Comparison of ENCODE assay signal across 8 cellular contexts in genomic region chr6:43020847-43021246, GRCh38. TPM values are rescaled to one million over a fixed set of nuclear protein-coding genes. Genes with fewer than 3 reads are reported as not detected.
DNase-seq lines count a peak whose midpoint lies in the region; ATAC-seq lines count a peak whose summit lies in the region.

No MANE protein-coding gene starts in this region.

- peaks cover 36% of the 10 kb centered on the region for H3K4me1 Mint-ChIP-seq in activated CD8-positive, alpha-beta memory T cell treated with anti-CD3 and anti-CD28 coated beads, Interleukin-2, amount 10 ng/mL, durations not matched to agents 7 days and 5 days
- H3K4me1 Mint-ChIP-seq in activated T-helper 1 cell treated with anti-CD3 and anti-CD28 coated beads, Interleukin-12 subunit alpha, Interleukin-12 subunit beta, Interleukin-2, Interleukin-4 antibody, amounts not matched to agents 30 ng/mL and 10 ng/mL and 1 ng/mL, durations not matched to agents 14 hours and 24 hours and 36 hours (ENCODE audit: low read depth), result peaks cover 40% of the 10 kb centered on the region

- H3K9me3 ChIP-seq in iPS-20b (ENCODE audit: insufficient read depth, low read depth, low read length) (no peaks in the 10 kb centered on the region), subcutaneous abdominal adipose tissue (ENCODE audit: control insufficient read depth in 5 of 5, low read length in 5 of 5) (no peaks in the 10 kb centered on the region)

- no peaks in the 10 kb centered on the region for H3K27me3 Mint-ChIP-seq in activated CD8-positive, alpha-beta memory T cell treated with anti-CD3 and anti-CD28 coated beads, Interleukin-2, amount 10 ng/mL, durations not matched to agents 7 days and 5 days
- H3K27me3 Mint-ChIP-seq in activated T-helper 1 cell treated with anti-CD3 and anti-CD28 coated beads, Interleukin-12 subunit alpha, Interleukin-12 subunit beta, Interleukin-2, Interleukin-4 antibody, amounts not matched to agents 30 ng/mL and 10 ng/mL and 1 ng/mL, durations not matched to agents 14 hours and 24 hours and 36 hours (ENCODE audit: insufficient read depth), result no peaks in the 10 kb centered on the region

- H3K27me3 ChIP-seq in iPS-20b (ENCODE audit: insufficient read depth, low read length) (no peaks in the 10 kb centered on the region), subcutaneous abdominal adipose tissue (ENCODE audit: control insufficient read depth in 5 of 5, insufficient read depth in 4 of 5, low read length in 5 of 5) (no peaks in the 10 kb centered on the region)

- H3K9ac ChIP-seq in iPS-20b (ENCODE audit: low read depth, low read length) (peak overlapping the region; percentile 100; the same call in 1 of the 2 replicates), subcutaneous abdominal adipose tissue (ENCODE audit: low read length in 5 of 5) (peak overlapping the region in 4 of 5 donors; percentile 61 to 84 (median 74))

- H3K36me3 Mint-ChIP-seq in activated CD8-positive, alpha-beta memory T cell treated with anti-CD3 and anti-CD28 coated beads, Interleukin-2, amount 10 ng/mL, durations not matched to agents 7 days and 5 days, result peaks cover 26% of the 10 kb centered on the region
- H3K36me3 Mint-ChIP-seq in activated T-helper 1 cell treated with anti-CD3 and anti-CD28 coated beads, Interleukin-12 subunit alpha, Interleukin-12 subunit beta, Interleukin-2, Interleukin-4 antibody, amounts not matched to agents 30 ng/mL and 10 ng/mL and 1 ng/mL, durations not matched to agents 14 hours and 24 hours and 36 hours (ENCODE audit: low read depth), result peaks cover 36% of the 10 kb centered on the region

- DNase-seq in activated CD8-positive, alpha-beta memory T cell treated with anti-CD3 and anti-CD28 coated beads, Interleukin-2, amount 10 ng/mL, durations not matched to agents 7 days and 5 days, result no peak
- DNase-seq in activated CD8-positive, alpha-beta memory T cell treated with anti-CD3 and anti-CD28 coated beads, Interleukin-2, amount 50 U/mL, for 48 hours, result no peak
- DNase-seq in activated T-helper 1 cell treated with anti-CD3 and anti-CD28 coated beads, Interleukin-12 subunit alpha, Interleukin-12 subunit beta, Interleukin-2, Interleukin-4 antibody, amounts not matched to agents 30 ng/mL and 10 ng/mL and 1 ng/mL, durations not matched to agents 14 hours and 24 hours and 36 hours (ENCODE audit: low spot score), result no peak
- no peak for DNase-seq in C1 segment of cervical spinal cord (lab: John Stamatoyannopoulos, UW)

- H3K36me3 ChIP-seq in iPS-20b (ENCODE audit: insufficient read depth, low read depth, low read length) (peaks cover 65% of the 10 kb centered on the region), subcutaneous abdominal adipose tissue (ENCODE audit: control insufficient read depth in 5 of 5, insufficient read depth in 5 of 5, low read length in 5 of 5) (peaks cover 13 to 54% (median 43%) of the 10 kb centered on the region in 5 donors)

- H3K4me1 ChIP-seq in iPS-20b (ENCODE audit: insufficient read depth, low read length) (peaks cover 7% of the 10 kb centered on the region; the same call in 1 of the 2 replicates), subcutaneous abdominal adipose tissue (ENCODE audit: control insufficient read depth in 5 of 5, insufficient read depth in 5 of 5, low read length in 5 of 5) (peaks cover 7 to 40% (median 32%) of the 10 kb centered on the region in 5 donors)

- H3K4me3 ChIP-seq in iPS-20b (ENCODE audit: low read length), result peak overlapping the region; percentile 100
- peak overlapping the region; percentile 74 to 100 (median 99) for H3K4me3 ChIP-seq in subcutaneous abdominal adipose tissue (ENCODE audit: low read depth in 1 of 5, low read length in 5 of 5)

- H3K9me3 Mint-ChIP-seq in activated CD8-positive, alpha-beta memory T cell treated with anti-CD3 and anti-CD28 coated beads, Interleukin-2, amount 10 ng/mL, durations not matched to agents 7 days and 5 days (ENCODE audit: low read depth), result no peaks in the 10 kb centered on the region
- H3K9me3 Mint-ChIP-seq in activated T-helper 1 cell treated with anti-CD3 and anti-CD28 coated beads, Interleukin-12 subunit alpha, Interleukin-12 subunit beta, Interleukin-2, Interleukin-4 antibody, amounts not matched to agents 30 ng/mL and 10 ng/mL and 1 ng/mL, durations not matched to agents 14 hours and 24 hours and 36 hours, result no peaks in the 10 kb centered on the region

- H3K27ac Mint-ChIP-seq in activated CD8-positive, alpha-beta memory T cell treated with anti-CD3 and anti-CD28 coated beads, Interleukin-2, amount 10 ng/mL, durations not matched to agents 7 days and 5 days, result peak overlapping the region; percentile 77
- peak overlapping the region; percentile 67 for H3K27ac Mint-ChIP-seq in activated T-helper 1 cell treated with anti-CD3 and anti-CD28 coated beads, Interleukin-12 subunit alpha, Interleukin-12 subunit beta, Interleukin-2, Interleukin-4 antibody, amounts not matched to agents 30 ng/mL and 10 ng/mL and 1 ng/mL, durations not matched to agents 14 hours and 24 hours and 36 hours

- no peak for ATAC-seq in activated CD8-positive, alpha-beta memory T cell treated with anti-CD3 and anti-CD28 coated beads, Interleukin-2, amount 10 ng/mL, durations not matched to agents 7 days and 5 days
- ATAC-seq in GM19035 (IDR thresholded peaks at IDR 0.05; ENCODE audit: unreplicated experiment) (no peak), HG02623 (IDR thresholded peaks at IDR 0.05; ENCODE audit: unreplicated experiment) (no peak)

- H3K27ac ChIP-seq in iPS-20b (ENCODE audit: low read length) (peak overlapping the region; percentile 89), subcutaneous abdominal adipose tissue (ENCODE audit: low read depth, low read length) (peak overlapping the region; percentile 80)

- CTCF ChIA-PET in activated CD8-positive, alpha-beta memory T cell treated with anti-CD3 and anti-CD28 coated beads, Interleukin-2, amount 10 ng/mL, durations not matched to agents 7 days and 5 days (lab: Charles Lee), result interaction anchor here (1.2 to 3.0 kb wide), 5 partner anchors 11 to 123 kb away, joined by 3 to 12 read pairs (median 6); partner anchors contain the start of gene CUL7

- intact Hi-C loops in activated T-helper 1 cell treated with anti-CD3 and anti-CD28 coated beads, Interleukin-12 subunit alpha, Interleukin-12 subunit beta, Interleukin-2, Interleukin-4 antibody, amounts not matched to agents 30 ng/mL and 10 ng/mL and 1 ng/mL, durations not matched to agents 14 hours and 24 hours and 36 hours (cut with micrococcal nuclease), result loop anchor here (1.0 to 2.0 kb wide), 2 partner anchors 8 to 120 kb away; partner anchors contain the start of gene MEA1

- peak overlapping the region; percentile 97 for H3K4me3 Mint-ChIP-seq in activated CD8-positive, alpha-beta memory T cell treated with anti-CD3 and anti-CD28 coated beads, Interleukin-2, amount 10 ng/mL, durations not matched to agents 7 days and 5 days
- peak overlapping the region; percentile 84 for H3K4me3 Mint-ChIP-seq in activated T-helper 1 cell treated with anti-CD3 and anti-CD28 coated beads, Interleukin-12 subunit alpha, Interleukin-12 subunit beta, Interleukin-2, Interleukin-4 antibody, amounts not matched to agents 30 ng/mL and 10 ng/mL and 1 ng/mL, durations not matched to agents 14 hours and 24 hours and 36 hours

RNA-seq across cellular contexts. Expression of gene RRP36, which starts 0.6 kb away (rescaled TPM):
- total RNA-seq in activated CD8-positive, alpha-beta memory T cell treated with anti-CD3 and anti-CD28 coated beads, Interleukin-2, amount 10 ng/mL, durations not matched to agents 7 days and 5 days, result 10 to 100 TPM; 60.9 to 71.8 TPM
- total RNA-seq in activated T-helper 1 cell treated with anti-CD3 and anti-CD28 coated beads, Interleukin-12 subunit alpha, Interleukin-12 subunit beta, Interleukin-2, Interleukin-4 antibody, amounts not matched to agents 30 ng/mL and 10 ng/mL and 1 ng/mL, durations not matched to agents 14 hours and 24 hours and 36 hours, result 86.1 and 89.9 TPM in 2 replicates

RNA-seq across cellular contexts. Expression of gene KLHDC3, which starts 6.8 kb away (rescaled TPM):
- 10 to 100 TPM; 62.6 to 75.1 TPM for total RNA-seq in activated CD8-positive, alpha-beta memory T cell treated with anti-CD3 and anti-CD28 coated beads, Interleukin-2, amount 10 ng/mL, durations not matched to agents 7 days and 5 days
- 76.6 and 77.0 TPM in 2 replicates for total RNA-seq in activated T-helper 1 cell treated with anti-CD3 and anti-CD28 coated beads, Interleukin-12 subunit alpha, Interleukin-12 subunit beta, Interleukin-2, Interleukin-4 antibody, amounts not matched to agents 30 ng/mL and 10 ng/mL and 1 ng/mL, durations not matched to agents 14 hours and 24 hours and 36 hours

RNA-seq across cellular contexts. Expression of gene MEA1, which starts 7.1 kb away (rescaled TPM):
- total RNA-seq in activated CD8-positive, alpha-beta memory T cell treated with anti-CD3 and anti-CD28 coated beads, Interleukin-2, amount 10 ng/mL, durations not matched to agents 7 days and 5 days, result 10 to 100 TPM; 61.8 to 75.2 TPM
- total RNA-seq in activated T-helper 1 cell treated with anti-CD3 and anti-CD28 coated beads, Interleukin-12 subunit alpha, Interleukin-12 subunit beta, Interleukin-2, Interleukin-4 antibody, amounts not matched to agents 30 ng/mL and 10 ng/mL and 1 ng/mL, durations not matched to agents 14 hours and 24 hours and 36 hours, result 89.3 and 92.7 TPM in 2 replicates

RNA-seq across cellular contexts. Expression of gene CUL7, which starts 32.8 kb away (rescaled TPM):
- total RNA-seq in activated CD8-positive, alpha-beta memory T cell treated with anti-CD3 and anti-CD28 coated beads, Interleukin-2, amount 10 ng/mL, durations not matched to agents 7 days and 5 days, result 10 to 100 TPM; 10.4 to 12.0 TPM
- total RNA-seq in activated T-helper 1 cell treated with anti-CD3 and anti-CD28 coated beads, Interleukin-12 subunit alpha, Interleukin-12 subunit beta, Interleukin-2, Interleukin-4 antibody, amounts not matched to agents 30 ng/mL and 10 ng/mL and 1 ng/mL, durations not matched to agents 14 hours and 24 hours and 36 hours, result 20.1 and 23.2 TPM in 2 replicates

RNA-seq across cellular contexts. Expression of gene PPP2R5D, which starts 36.5 kb away (rescaled TPM):
- total RNA-seq in activated CD8-positive, alpha-beta memory T cell treated with anti-CD3 and anti-CD28 coated beads, Interleukin-2, amount 10 ng/mL, durations not matched to agents 7 days and 5 days, result 10 to 100 TPM; 53.0 to 58.4 TPM
- total RNA-seq in activated T-helper 1 cell treated with anti-CD3 and anti-CD28 coated beads, Interleukin-12 subunit alpha, Interleukin-12 subunit beta, Interleukin-2, Interleukin-4 antibody, amounts not matched to agents 30 ng/mL and 10 ng/mL and 1 ng/mL, durations not matched to agents 14 hours and 24 hours and 36 hours, result 52.1 and 53.4 TPM in 2 replicates
